Comparison of ENCODE assay signal across 8 cellular contexts in genomic region chr6:46090115-46091079, GRCh38. TPM values are rescaled to one million over a fixed set of nuclear protein-coding genes. Genes with fewer than 3 reads are reported as not detected.
DNase-seq lines count a peak whose midpoint lies in the region; ATAC-seq and TF ChIP-seq lines count a peak whose summit lies in the region.

No MANE protein-coding gene starts in this region.

- H4K20me1 ChIP-seq in SK-N-SH (ENCODE audit: insufficient read depth), result no peaks in the 10 kb centered on the region

- H3K36me3 ChIP-seq in SK-N-SH (replicated peaks in 1 of 2; ENCODE audit: control insufficient read depth in 1 of 2, insufficient read depth in 2 of 2, low read length in 1 of 2) (no peaks in the 10 kb centered on the region), psoas muscle (ENCODE audit: insufficient read depth in 1 of 2, low read depth in 1 of 2) (no peaks in the 10 kb centered on the region), aorta (ENCODE audit: control insufficient read depth in 1 of 2, insufficient read depth in 2 of 2, low read length in 1 of 2) (no peaks in the 10 kb centered on the region)

- TF ChIP-seq CTCF in LNCAP (IDR thresholded peaks at IDR 0.05) (peak; percentile 62), SK-N-SH (IDR thresholded peaks at IDR 0.05) (peak; percentile 86), glutamatergic neuron (IDR thresholded peaks at IDR 0.05; ENCODE audit: partially characterized antibody, unreplicated experiment) (peak; percentile 83), psoas muscle (IDR thresholded peaks at IDR 0.05) (peak; percentile 91)

- CTCF ChIA-PET in SK-N-SH (lab: Yijun Ruan, JAX), result interaction anchor here (0.6 to 2.1 kb wide), 25 partner anchors 8 to 1615 kb away, joined by 3 to 27 read pairs (median 4); no protein-coding TSS in a partner anchor

- no peaks in the 10 kb centered on the region for H3K9me2 ChIP-seq in SK-N-SH

- peak; percentile 57 for DNase-seq in activated gamma-delta T cell treated with Interleukin-2 at 50 U/mL for 16 hours
- no peak for DNase-seq in activated gamma-delta T cell (lab: John Stamatoyannopoulos, UW)
- peak; percentile 44 for DNase-seq in SK-N-SH
- peak; percentile 39 for DNase-seq in activated naive CD8-positive, alpha-beta T cell treated with anti-CD3 and anti-CD28 coated beads for 36 hours
- peak; percentile 61 for DNase-seq in glutamatergic neuron
- DNase-seq in psoas muscle, result peak; percentile 33 to 69
- peak; percentile 55 to 80 for DNase-seq in aorta

- peaks cover 35% of the 10 kb centered on the region for H3K27me3 Mint-ChIP-seq in activated naive CD8-positive, alpha-beta T cell treated with anti-CD3 and anti-CD28 coated beads for 36 hours
- no peaks in the 10 kb centered on the region for H3K27me3 Mint-ChIP-seq in glutamatergic neuron (ENCODE audit: unreplicated experiment)

- no peaks in the 10 kb centered on the region for H3K4me1 Mint-ChIP-seq in activated naive CD8-positive, alpha-beta T cell treated with anti-CD3 and anti-CD28 coated beads for 36 hours
- no peaks in the 10 kb centered on the region for H3K4me1 Mint-ChIP-seq in glutamatergic neuron (ENCODE audit: low read depth, unreplicated experiment)

- TF ChIP-seq EP300 in SK-N-SH (IDR thresholded peaks at IDR 0.05; ENCODE audit: borderline replicate concordance in 1 of 2, low read depth in 1 of 2, low read length in 1 of 2), result no peak

- intact Hi-C loops in psoas muscle (cut with DNase I) (loop anchor here (5.0 to 10.0 kb wide), 4 partner anchors 117 to 537 kb away; no protein-coding TSS in a partner anchor), aorta (cut with DNase I) (loop anchor here (5.0 to 10.0 kb wide), 4 partner anchors 322 to 694 kb away; no protein-coding TSS in a partner anchor)

- H3K4me3 ChIP-seq in SK-N-SH (ENCODE audit: low read depth in 2 of 2, low read length in 1 of 2) (peak overlapping the region in 1 of 2 experiments; percentile 52; a peak in 1 of 4 replicates), psoas muscle (no peak overlapping the region), aorta (ENCODE audit: low read length in 2 of 2) (no peak overlapping the region)

- no peaks in the 10 kb centered on the region for H3F3A ChIP-seq in SK-N-SH (replicated peaks; ENCODE audit: insufficient read depth)

- H3K9me3 Mint-ChIP-seq in activated naive CD8-positive, alpha-beta T cell treated with anti-CD3 and anti-CD28 coated beads for 36 hours, result peaks cover 10% of the 10 kb centered on the region
- no peaks in the 10 kb centered on the region for H3K9me3 Mint-ChIP-seq in glutamatergic neuron (ENCODE audit: unreplicated experiment)

- peaks cover 4% of the 10 kb centered on the region for H3K36me3 Mint-ChIP-seq in activated naive CD8-positive, alpha-beta T cell treated with anti-CD3 and anti-CD28 coated beads for 36 hours
- H3K36me3 Mint-ChIP-seq in glutamatergic neuron (ENCODE audit: unreplicated experiment), result peaks cover 9% of the 10 kb centered on the region

- ATAC-seq in psoas muscle (peak; percentile 79 to 91 (median 84)), aorta (ENCODE audit: low FRiP score) (peak; percentile 74)

- no peak overlapping the region for H3K4me2 ChIP-seq in SK-N-SH

- H3K27ac ChIP-seq in SK-N-SH (ENCODE audit: low read depth in 2 of 2, low read length in 1 of 2) (no peak overlapping the region), psoas muscle (no peak overlapping the region), aorta (ENCODE audit: low read depth in 1 of 2, low read length in 2 of 2) (no peak overlapping the region)

- no peak overlapping the region for H2AFZ ChIP-seq in SK-N-SH (ENCODE audit: low read depth)

- no peak overlapping the region for H3K9ac ChIP-seq in SK-N-SH

- TF ChIP-seq RAD21 in SK-N-SH (IDR thresholded peaks at IDR 0.05; ENCODE audit: low read length), result peak; percentile 68

- no peaks in the 10 kb centered on the region for H3K4me1 ChIP-seq in SK-N-SH (ENCODE audit: control insufficient read depth in 1 of 2, insufficient read depth in 2 of 2, low read depth in 1 of 2, low read length in 1 of 2)
- H3K4me1 ChIP-seq in psoas muscle, result no peaks in the 10 kb centered on the region
- H3K4me1 ChIP-seq in aorta (ENCODE audit: control insufficient read depth in 1 of 2, insufficient read depth in 2 of 2, low read length in 2 of 2), result no peaks in the 10 kb centered on the region

- no peak overlapping the region for H3K4me3 Mint-ChIP-seq in activated naive CD8-positive, alpha-beta T cell treated with anti-CD3 and anti-CD28 coated beads for 36 hours
- H3K4me3 Mint-ChIP-seq in glutamatergic neuron (ENCODE audit: unreplicated experiment), result no peak overlapping the region

- H3K9me3 ChIP-seq in SK-N-SH, result no peaks in the 10 kb centered on the region
- no peaks in the 10 kb centered on the region for H3K9me3 ChIP-seq in psoas muscle
- H3K9me3 ChIP-seq in aorta (ENCODE audit: control insufficient read depth, low read length), result peaks cover 9% of the 10 kb centered on the region

- H3K27ac Mint-ChIP-seq in activated naive CD8-positive, alpha-beta T cell treated with anti-CD3 and anti-CD28 coated beads for 36 hours, result no peak overlapping the region
- H3K27ac Mint-ChIP-seq in glutamatergic neuron (ENCODE audit: unreplicated experiment), result no peak overlapping the region

- WGBS in SK-N-SH (ENCODE audit: low lambda C conversion rate), result 21% methylated on average over 10 of the region's 10 CpGs
- WGBS in psoas muscle, 3 donors, result 38 to 39% (median 39%) methylated on average over 10 of the region's 10 CpGs
- WGBS in aorta, 2 donors, result 38% methylated on average over 10 of the region's 10 CpGs

- POLR2A ChIA-PET in SK-N-SH (lab: Yijun Ruan, JAX), result no interaction called here

- no peaks in the 10 kb centered on the region for H3K79me2 ChIP-seq in SK-N-SH (ENCODE audit: insufficient read depth)

- H3K27me3 ChIP-seq in SK-N-SH (ENCODE audit: insufficient read depth), result no peaks in the 10 kb centered on the region
- no peaks in the 10 kb centered on the region for H3K27me3 ChIP-seq in psoas muscle (ENCODE audit: insufficient read depth in 3 of 3, low read length in 2 of 3)
- H3K27me3 ChIP-seq in aorta (ENCODE audit: control insufficient read depth in 1 of 2, insufficient read depth in 2 of 2, low read length in 1 of 2), result no peaks in the 10 kb centered on the region

TF ChIP-seq in SK-N-SH, 30 proteins besides CTCF, POLR2A, EP300 and RAD21:
- TF ChIP-seq SMC3 (IDR thresholded peaks at IDR 0.05; ENCODE audit: low read depth, low read length), result peak; percentile 69
- no peak for TF ChIP-seq FOXJ3 (CRISPR knock-in tag; IDR thresholded peaks at IDR 0.05)
- no peak for TF ChIP-seq EZH2phosphoT487 (IDR thresholded peaks at IDR 0.05; ENCODE audit: borderline replicate concordance, low read depth)

RNA-seq across cellular contexts. Expression of gene ENPP4, which starts 39.4 kb away (rescaled TPM):
- polyA plus RNA-seq in SK-N-SH (2012; rRNA removed) (0.05 and 0.11 TPM in 2 replicates), psoas muscle (10 to 100 TPM in 2 of 3 donors, 1 to 10 TPM in 1; 8.1 to 28.5 (median 13.8) TPM), aorta (10 to 100 TPM; 10.1 to 11.7 TPM)
- polyA plus RNA-seq in SK-N-SH (2012; cell fraction: cytosol; rRNA removed), result 0.08 and 0.09 TPM in 2 replicates
- polyA plus RNA-seq in SK-N-SH (2012; cell fraction: nucleus; rRNA removed), result 0.01 and 0.06 TPM in 2 replicates
- total RNA-seq in activated naive CD8-positive, alpha-beta T cell treated with anti-CD3 and anti-CD28 coated beads for 36 hours, result 1 to 10 TPM; 8.6 TPM
- total RNA-seq in glutamatergic neuron (ENCODE audit: unreplicated experiment) (3.1 TPM), psoas muscle (10 to 100 TPM; 14.2 to 22.1 (median 20.5) TPM), aorta (10 to 100 TPM; 20.4 to 27.0 TPM)
